18 cellular contexts compared by ENCODE assay signal in genomic region chr15:45376300-45376928, GRCh38. TPM values are rescaled to one million over a fixed set of nuclear protein-coding genes. Genes with fewer than 3 reads are reported as not detected.
DNase-seq lines count a peak whose midpoint lies in the region; ATAC-seq and TF ChIP-seq lines count a peak whose summit lies in the region.
"Had no signal": no experiment of that assay in that cellular context is flagged by ENCODE, and none has a peak within 500 bp of the region (broad histone marks: within the 10 kb centered on the region; RNA-seq: fewer than 3 reads in every experiment).

No MANE protein-coding gene starts in this region.

- no peak for ATAC-seq in stimulated activated naive CD8-positive, alpha-beta T cell treated with anti-CD3 and anti-CD28 coated beads, Interleukin-15, Interleukin-2, amounts not matched to agents 100 U/mL and 50 U/mL, for 24 hours

- no peak overlapping the region for H2AFZ ChIP-seq in Karpas-422 (ENCODE audit: low read length)

- TF ChIP-seq CTCF in nephron progenitor cell (IDR thresholded peaks at IDR 0.05): no peak

- no peak for DNase-seq in stimulated activated naive CD8-positive, alpha-beta T cell treated with anti-CD3 and anti-CD28 coated beads, Interleukin-15, Interleukin-2, amounts not matched to agents 100 U/mL and 50 U/mL, for 24 hours
- peak in 25 of 42 donors; percentile 18 to 70 (median 39) for DNase-seq in head of caudate nucleus
- DNase-seq in nephron progenitor cell: no peak
- DNase-seq in central memory CD4-positive, alpha-beta T cell: no peak
- DNase-seq in Karpas-422: no peak
- no peak for DNase-seq in NCI-H146 (lab: John Stamatoyannopoulos, UW)
- no peak for DNase-seq in HuH-7 (ENCODE audit: low spot score)
- DNase-seq: ACHN; activated CD4-positive, alpha-beta T cell treated with anti-CD3 and anti-CD28 coated beads for 4 hours; activated naive CD4-positive, alpha-beta T cell treated with Interleukin-2 at 50 U/mL for 16 hours; HCEC 1CT; NCI-H1417; NCI-H82; transverse colon had no signal

- H4K20me1 ChIP-seq in Karpas-422 (ENCODE audit: insufficient read depth, low read depth, low read length): no peaks in the 10 kb centered on the region

- intact Hi-C loops in head of caudate nucleus (cut with DNase I): no loop called here

- H3K9me3 ChIP-seq in Karpas-422 (ENCODE audit: low read length): no peaks in the 10 kb centered on the region
- H3K9me3 ChIP-seq: prostate gland, transverse colon had no signal

- peak overlapping the region; percentile 6 for H3K4me3 Mint-ChIP-seq in stimulated activated naive CD8-positive, alpha-beta T cell treated with anti-CD3 and anti-CD28 coated beads, Interleukin-15, Interleukin-2, amounts not matched to agents 100 ng/mL and 50 ng/mL, for 24 hours
- H3K4me3 Mint-ChIP-seq in nephron progenitor cell: peak overlapping the region; percentile 85

- H3K27ac Mint-ChIP-seq in stimulated activated naive CD8-positive, alpha-beta T cell treated with anti-CD3 and anti-CD28 coated beads, Interleukin-15, Interleukin-2, amounts not matched to agents 100 ng/mL and 50 ng/mL, for 24 hours: no peak overlapping the region
- no peak overlapping the region for H3K27ac Mint-ChIP-seq in nephron progenitor cell

- peaks cover 45% of the 10 kb centered on the region for H3K27me3 Mint-ChIP-seq in stimulated activated naive CD8-positive, alpha-beta T cell treated with anti-CD3 and anti-CD28 coated beads, Interleukin-15, Interleukin-2, amounts not matched to agents 100 ng/mL and 50 ng/mL, for 24 hours
- H3K27me3 Mint-ChIP-seq in nephron progenitor cell (ENCODE audit: low read depth, poor library complexity): peaks cover 69% of the 10 kb centered on the region

- H3K27me3 ChIP-seq in Karpas-422 (ENCODE audit: low read length): no peaks in the 10 kb centered on the region
- H3K27me3 ChIP-seq: transverse colon had no signal

- H3K9me2 ChIP-seq in Karpas-422 (replicated peaks; ENCODE audit: insufficient read depth, low read length): no peaks in the 10 kb centered on the region

- no peaks in the 10 kb centered on the region for H3K36me3 ChIP-seq in Karpas-422 (ENCODE audit: insufficient read depth, low read length)
- H3K36me3 ChIP-seq: prostate gland, transverse colon had no signal

- H3K36me3 Mint-ChIP-seq in stimulated activated naive CD8-positive, alpha-beta T cell treated with anti-CD3 and anti-CD28 coated beads, Interleukin-15, Interleukin-2, amounts not matched to agents 100 ng/mL and 50 ng/mL, for 24 hours (ENCODE audit: low read depth): no peaks in the 10 kb centered on the region
- H3K36me3 Mint-ChIP-seq in nephron progenitor cell (ENCODE audit: low read depth): no peaks in the 10 kb centered on the region

- no peaks in the 10 kb centered on the region for H3K79me2 ChIP-seq in Karpas-422 (ENCODE audit: low read length)

- no peak overlapping the region for H3K27ac ChIP-seq in Karpas-422 (ENCODE audit: low read length)
- H3K27ac ChIP-seq: prostate gland, SK-N-MC had no signal

- peaks cover 18% of the 10 kb centered on the region for H3K4me1 ChIP-seq in Karpas-422 (ENCODE audit: low read length)
- H3K4me1 ChIP-seq: prostate gland had no signal

- no peaks in the 10 kb centered on the region for H3K9me3 Mint-ChIP-seq in stimulated activated naive CD8-positive, alpha-beta T cell treated with anti-CD3 and anti-CD28 coated beads, Interleukin-15, Interleukin-2, amounts not matched to agents 100 ng/mL and 50 ng/mL, for 24 hours
- peaks cover 4% of the 10 kb centered on the region for H3K9me3 Mint-ChIP-seq in nephron progenitor cell

- H3K4me3 ChIP-seq in Karpas-422 (ENCODE audit: low read length): no peak overlapping the region
- H3K4me3 ChIP-seq: prostate gland, SK-N-MC had no signal

- H3K4me1 Mint-ChIP-seq in stimulated activated naive CD8-positive, alpha-beta T cell treated with anti-CD3 and anti-CD28 coated beads, Interleukin-15, Interleukin-2, amounts not matched to agents 100 ng/mL and 50 ng/mL, for 24 hours (ENCODE audit: low read depth): peaks cover 20% of the 10 kb centered on the region
- H3K4me1 Mint-ChIP-seq in nephron progenitor cell: peaks cover 27% of the 10 kb centered on the region

- H3K4me2 ChIP-seq in Karpas-422 (ENCODE audit: low read depth, low read length, poor library complexity, severe bottlenecking): no peak overlapping the region

- no peak overlapping the region for H3K9ac ChIP-seq in Karpas-422 (ENCODE audit: low read length)

RNA-seq across cellular contexts. Expression of gene GATM, which starts 1.9 kb away (rescaled TPM):
- 13.7 and 29.0 TPM in 2 replicates for total RNA-seq in Karpas-422 (2014; rRNA removed; shearing (Covaris generic); ENCODE audit: low replicate concordance)
- total RNA-seq: HT1080 had no signal

Comparison
In these comparisons a context has a peak if more than half of its experiments do, and no peak if none do; other contexts are left out.
1. DNase-seq: peak in head of caudate nucleus (25 of 42); none in stimulated activated naive CD8-positive, alpha-beta T cell treated with anti-CD3 and anti-CD28 coated beads, Interleukin-15, Interleukin-2, amounts not matched to agents 100 U/mL and 50 U/mL, for 24 hours (single experiment), nephron progenitor cell (single experiment), central memory CD4-positive, alpha-beta T cell (single experiment), Karpas-422 (single experiment), NCI-H146 (single experiment) and HuH-7 (single experiment).